In the genomic region with DNA sequence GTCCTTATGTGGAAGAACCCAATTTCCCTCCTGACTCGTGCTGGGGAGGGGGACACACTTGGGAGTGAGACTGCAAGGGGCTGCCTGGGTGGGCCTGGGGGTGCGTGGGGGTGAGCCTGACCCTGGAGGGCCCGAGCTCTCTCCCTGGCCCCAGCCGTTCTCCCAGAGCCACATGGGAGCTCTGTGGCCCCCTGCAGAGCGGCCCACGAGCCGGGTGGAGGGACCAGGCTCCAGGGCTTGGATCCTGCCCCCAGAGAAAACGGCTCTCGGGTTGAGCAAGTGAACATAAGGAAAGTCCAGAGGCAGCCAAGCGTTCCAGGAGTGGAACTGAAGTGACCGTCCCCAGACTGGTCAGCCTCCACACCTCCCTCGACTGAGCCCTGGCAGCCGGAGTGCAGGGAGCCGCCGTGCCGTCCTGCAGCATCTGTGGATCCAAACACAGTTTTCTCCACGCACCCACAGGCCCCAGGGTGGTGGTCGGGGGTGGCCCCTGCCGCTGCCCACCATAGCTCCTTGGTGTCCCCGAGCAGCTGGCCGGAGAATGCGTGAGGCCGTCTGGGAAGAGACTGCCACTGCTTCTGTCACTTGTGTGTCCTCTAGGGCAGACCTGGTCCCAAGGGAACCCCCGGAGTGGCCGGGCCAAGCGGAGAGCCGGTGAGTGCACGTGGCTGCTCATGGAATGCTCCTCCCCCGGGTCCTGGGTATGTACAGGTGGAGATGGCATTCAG, we compare ENCODE assay signal across 22 cellular contexts. TPM values are rescaled to one million over a fixed set of nuclear protein-coding genes. Genes with fewer than 3 reads are reported as not detected.
DNase-seq lines count a peak whose midpoint lies in the region; ATAC-seq and TF ChIP-seq lines count a peak whose summit lies in the region.
"Had no signal": no experiment of that assay in that cellular context is flagged by ENCODE, and none has a peak within 500 bp of the region (broad histone marks: within the 10 kb centered on the region; RNA-seq: fewer than 3 reads in every experiment).

No MANE protein-coding gene starts in this region.

- H3K36me3 Mint-ChIP-seq in endodermal cell (ENCODE audit: low read depth): peaks cover 5% of the 10 kb centered on the region

- H3K4me3 ChIP-seq in BLaER1 (no peak overlapping the region), endodermal cell (ENCODE audit: low read length) (no peak overlapping the region)
- H3K4me3 ChIP-seq: GM12878, GM23338, MG63, SJSA1 had no signal

- TF ChIP-seq CTCF in endodermal cell (conservative IDR thresholded peaks at IDR 0.05): no peak

- ATAC-seq in HG02678 (IDR thresholded peaks at IDR 0.05; ENCODE audit: unreplicated experiment): no peak
- ATAC-seq: GM12878, GM23338, HCT116 had no signal

- no peaks in the 10 kb centered on the region for H3K9me3 Mint-ChIP-seq in endodermal cell
- H3K9me3 Mint-ChIP-seq: GM23338 had no signal

- peaks cover 16% of the 10 kb centered on the region for H3K4me1 Mint-ChIP-seq in endodermal cell

- DNase-seq in NCI-H146 (lab: John Stamatoyannopoulos, UW) (peak; percentile 20), NCI-H146 treated with DMSO at 0.1 percent for 48 hours (lab: John Stamatoyannopoulos, UW; ENCODE audit: unreplicated experiment) (no peak), endodermal cell (peak; percentile 33), retina (peak; percentile 21), HCEC 1CT (no peak)
- DNase-seq: DND-41, MG63, NCI-H1048, NCI-H1436 treated with DMSO at 0.1 percent for 48 hours, NCI-H2029 treated with DMSO at 0.1 percent for 48 hours, NCI-H2171, NCI-H345, NCI-H524, NCI-H774, T-helper 1 cell had no signal

- no peak overlapping the region for H3K9ac ChIP-seq in BLaER1
- H3K9ac ChIP-seq in endodermal cell (ENCODE audit: extremely low read depth, low read length, poor library complexity, severe bottlenecking): no peak overlapping the region

- H3K4me1 ChIP-seq in BLaER1 (peaks cover 96% of the 10 kb centered on the region), endodermal cell (ENCODE audit: control insufficient read depth, insufficient read depth, low read length) (peaks cover 14% of the 10 kb centered on the region)

- WGBS in endodermal cell (ENCODE audit: insufficient coverage in 1 of 2, insufficient read length in 1 of 2), 2 experiments: 95 to 98% methylated on average over 21 to 29 of the region's 29 CpGs

- H3K27me3 ChIP-seq in BLaER1 (no peaks in the 10 kb centered on the region), endodermal cell (ENCODE audit: control insufficient read depth, insufficient read depth, low read length, poor library complexity, severe bottlenecking) (no peaks in the 10 kb centered on the region)
- H3K27me3 ChIP-seq: MG63, SJSA1 had no signal

- H3K36me3 ChIP-seq in BLaER1: peaks cover 24% of the 10 kb centered on the region; the same call in 1 of the 2 replicates
- H3K36me3 ChIP-seq in endodermal cell (ENCODE audit: control insufficient read depth, insufficient read depth, low read length): peaks cover 44% of the 10 kb centered on the region
- H3K36me3 ChIP-seq: MG63, SJSA1 had no signal

- H3K4me2 ChIP-seq in BLaER1: peak overlapping the region; percentile 95; the same call in 1 of the 2 replicates
- H3K4me2 ChIP-seq: GM23338 had no signal

- H3K9me3 ChIP-seq in BLaER1: no peaks in the 10 kb centered on the region
- no peaks in the 10 kb centered on the region for H3K9me3 ChIP-seq in endodermal cell (ENCODE audit: control insufficient read depth, low read length)
- H3K9me3 ChIP-seq: MG63, SJSA1 had no signal

- peaks cover 30% of the 10 kb centered on the region for H4K20me1 ChIP-seq in BLaER1

- H3K27ac ChIP-seq in BLaER1 (peak overlapping the region; percentile 64; the same call in 1 of the 2 replicates), endodermal cell (ENCODE audit: low read depth, low read length) (no peak overlapping the region)
- H3K27ac ChIP-seq: SJSA1 had no signal

- H3K27ac Mint-ChIP-seq in endodermal cell: no peak overlapping the region
- H3K27ac Mint-ChIP-seq: GM23338 had no signal

- no peak overlapping the region for H3K4me3 Mint-ChIP-seq in endodermal cell
- H3K4me3 Mint-ChIP-seq: GM23338 had no signal

- H3K27me3 Mint-ChIP-seq in endodermal cell (ENCODE audit: insufficient read depth): no peaks in the 10 kb centered on the region

RNA-seq across cellular contexts. Expression of gene COL9A3, which starts 10.6 kb away (rescaled TPM):
- total RNA-seq in endodermal cell: 100 to 1,000 TPM in 1 of 2 donors, 10 to 100 TPM in 1; 48.9 to 133 TPM
- polyA plus RNA-seq in endodermal cell (2013, experiment 1 of 2): 71.6 TPM
- polyA plus RNA-seq in endodermal cell (2013, experiment 2 of 2): 66.6 TPM
- total RNA-seq: LHCN-M2, SJSA1 had no signal

RNA-seq across cellular contexts. Expression of gene OGFR, which starts 22.9 kb away (rescaled TPM):
- total RNA-seq in endodermal cell: 10 to 100 TPM; 28.1 to 28.5 TPM
- polyA plus RNA-seq in endodermal cell (2013, experiment 1 of 2): 23.9 TPM
- 19.5 TPM for polyA plus RNA-seq in endodermal cell (2013, experiment 2 of 2)

RNA-seq across cellular contexts. Expression of gene MRGBP, which starts 31.2 kb away (rescaled TPM):
- 10 to 100 TPM; 14.3 to 18.7 TPM for total RNA-seq in endodermal cell
- 18.3 TPM for polyA plus RNA-seq in endodermal cell (2013, experiment 1 of 2)
- 18.5 TPM for polyA plus RNA-seq in endodermal cell (2013, experiment 2 of 2)

RNA-seq across cellular contexts. Expression of gene TCFL5, which starts 34.1 kb away (rescaled TPM):
- 10 to 100 TPM; 15.8 to 17.4 TPM for total RNA-seq in endodermal cell
- polyA plus RNA-seq in endodermal cell (2013, experiment 1 of 2): 21.1 TPM
- polyA plus RNA-seq in endodermal cell (2013, experiment 2 of 2): 22.4 TPM

Comparison
In these comparisons a context has a peak if more than half of its experiments do, and no peak if none do; other contexts are left out.
1. DNase-seq: peak in NCI-H146 (single experiment), endodermal cell (single experiment) and retina (single experiment); none in NCI-H146 treated with DMSO at 0.1 percent for 48 hours (single experiment) and HCEC 1CT (single experiment).